25 cellular contexts compared by ENCODE assay signal in the genomic region with DNA sequence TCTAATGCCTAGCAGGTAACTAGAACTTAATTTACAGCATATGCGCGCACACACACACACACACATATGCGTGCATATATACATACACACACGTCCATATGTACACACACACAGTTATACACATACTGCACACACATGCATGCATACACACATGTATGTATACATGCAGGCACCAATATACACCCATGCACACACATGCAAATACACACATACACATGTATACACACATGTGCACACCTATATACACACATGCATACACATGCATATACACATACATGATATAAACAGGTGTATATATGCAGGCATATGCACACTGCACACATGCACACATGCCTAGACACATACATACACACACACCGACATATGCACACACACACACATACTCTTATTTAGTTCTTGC. TPM values are rescaled to one million over a fixed set of nuclear protein-coding genes. Genes with fewer than 3 reads are reported as not detected.
"Had no signal": no experiment of that assay in that cellular context is flagged by ENCODE, and none has a peak within 500 bp of the region (broad histone marks: within the 10 kb centered on the region; RNA-seq: fewer than 3 reads in every experiment).

No MANE protein-coding gene starts in this region.

- H3K27ac Mint-ChIP-seq: activated CD8-positive, alpha-beta T cell treated with anti-CD3 and anti-CD28 coated beads for 36 hours; nephron progenitor cell had no signal

- FAIRE-seq: keratinocyte had no signal

- H3K9me3 ChIP-seq: colonic mucosa, lower lobe of right lung, thoracic aorta, upper lobe of left lung had no signal

- H3K27me3 ChIP-seq: brain microvascular endothelial cell, colonic mucosa, foreskin keratinocyte, upper lobe of left lung had no signal

- H3K27ac ChIP-seq: brain microvascular endothelial cell, colonic mucosa, foreskin keratinocyte, lower lobe of right lung, thoracic aorta, upper lobe of left lung, VCaP had no signal

- H3K36me3 ChIP-seq: brain microvascular endothelial cell, colonic mucosa, lower lobe of right lung, thoracic aorta, upper lobe of left lung had no signal

- H3K9me3 Mint-ChIP-seq: activated CD8-positive, alpha-beta T cell treated with anti-CD3 and anti-CD28 coated beads for 36 hours; central memory CD8-positive, alpha-beta T cell; nephron progenitor cell had no signal

- H3K4me3 Mint-ChIP-seq: activated CD8-positive, alpha-beta T cell treated with anti-CD3 and anti-CD28 coated beads for 36 hours; nephron progenitor cell had no signal

- H3K4me3 ChIP-seq: colonic mucosa, lower lobe of right lung, thoracic aorta, upper lobe of left lung had no signal

- ATAC-seq: activated CD8-positive, alpha-beta T cell treated with anti-CD3 and anti-CD28 coated beads for 36 hours; foreskin keratinocyte; lower lobe of right lung had no signal

- DNase-seq: activated CD8-positive, alpha-beta memory T cell treated with anti-CD3 and anti-CD28 coated beads, Interleukin-2, amount 50 U/mL, for 4 hours; activated CD8-positive, alpha-beta T cell treated with anti-CD3 and anti-CD28 coated beads for 36 hours; activated effector memory CD4-positive, alpha-beta T cell treated with anti-CD3 and anti-CD28 coated beads, Interleukin-2, amount 50 U/mL, for 16 hours; activated naive CD4-positive, alpha-beta T cell treated with anti-CD3 and anti-CD28 coated beads, Interleukin-2, amount 50 U/mL, for 16 hours; activated T-cell treated with anti-CD3 and anti-CD28 coated beads, Interleukin-2, amount 50 U/mL, for 48 hours; aorta; brain microvascular endothelial cell; colonic mucosa; foreskin keratinocyte; glutamatergic neuron; hypothalamus; lower lobe of right lung; nephron progenitor cell; occipital lobe; posterior cingulate gyrus; retina; T-helper 2 cell; upper lobe of left lung had no signal

- H3K4me1 ChIP-seq: foreskin keratinocyte, lower lobe of right lung, upper lobe of left lung had no signal

- H3K27me3 Mint-ChIP-seq: activated CD8-positive, alpha-beta T cell treated with anti-CD3 and anti-CD28 coated beads for 36 hours; central memory CD8-positive, alpha-beta T cell had no signal

RNA-seq across cellular contexts. Expression of a gene that starts 1.9 kb away (rescaled TPM):
- total RNA-seq: epithelial cell of proximal tubule, fibroblast of lung, foreskin keratinocyte, occipital lobe, thoracic aorta had no signal
- polyA plus RNA-seq: aorta, fibroblast of lung, foreskin keratinocyte, keratinocyte had no signal

RNA-seq across cellular contexts. Expression of a gene that starts 33.0 kb away (rescaled TPM):
- total RNA-seq: activated CD8-positive, alpha-beta T cell treated with anti-CD3 and anti-CD28 coated beads for 36 hours; aorta; colonic mucosa; epithelial cell of proximal tubule; fibroblast of lung; foreskin keratinocyte; lower lobe of right lung; occipital lobe; skeletal muscle tissue; thoracic aorta; upper lobe of left lung had no signal
- polyA plus RNA-seq: aorta, fibroblast of lung, foreskin keratinocyte, keratinocyte had no signal
